In the genomic region with DNA sequence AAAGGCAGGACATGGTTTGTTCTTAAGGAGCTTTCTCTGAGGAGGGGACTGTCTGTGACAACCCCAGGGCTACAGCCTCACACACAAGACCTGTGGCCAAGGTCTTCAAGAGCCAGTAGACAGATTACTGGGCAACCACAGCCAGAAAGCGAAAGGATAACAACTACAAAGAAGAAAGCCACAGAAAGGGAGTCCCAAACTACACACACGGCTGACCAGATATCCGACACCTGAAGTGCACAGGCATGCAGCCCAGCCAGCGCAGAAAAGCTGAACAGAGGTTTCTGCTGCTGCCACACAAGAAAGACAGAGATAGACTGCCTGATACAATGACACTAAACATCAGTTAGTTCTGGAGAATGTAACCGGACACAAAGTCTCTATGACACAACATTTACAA, we compare ENCODE assay signal across 9 cellular contexts. TPM values are rescaled to one million over a fixed set of nuclear protein-coding genes. Genes with fewer than 3 reads are reported as not detected.
DNase-seq lines count a peak whose midpoint lies in the region; ATAC-seq and TF ChIP-seq lines count a peak whose summit lies in the region.
"Had no signal": no experiment of that assay in that cellular context is flagged by ENCODE, and none has a peak within 500 bp of the region (broad histone marks: within the 10 kb centered on the region; RNA-seq: fewer than 3 reads in every experiment).

No MANE protein-coding gene starts in this region.

- no peaks in the 10 kb centered on the region for H3K9me3 Mint-ChIP-seq in activated CD8-positive, alpha-beta T cell treated with anti-CD3 and anti-CD28 coated beads, Interleukin-2, amount 10 ng/mL, durations not matched to agents 7 days and 5 days (ENCODE audit: insufficient read depth)

- H3K27me3 ChIP-seq in BLaER1 treated with 17β-estradiol and CSF1 and Interleukin-3, amounts not matched to agents 10 nM and 100 nM: no peaks in the 10 kb centered on the region
- H3K27me3 ChIP-seq in tibial nerve: no peaks in the 10 kb centered on the region

- POLR2A ChIA-PET in activated CD8-positive, alpha-beta T cell treated with anti-CD3 and anti-CD28 coated beads, Interleukin-2, amount 10 ng/mL, durations not matched to agents 7 days and 5 days (lab: Charles Lee): no interaction called here

- peaks cover 62% of the 10 kb centered on the region for H3K36me3 Mint-ChIP-seq in activated CD8-positive, alpha-beta T cell treated with anti-CD3 and anti-CD28 coated beads, Interleukin-2, amount 10 ng/mL, durations not matched to agents 7 days and 5 days (ENCODE audit: low read depth)

- peak overlapping the region in 2 of 11 experiments; percentile 31 to 41; a peak in 2 of 22 replicates for H3K9ac ChIP-seq in BLaER1 treated with 17β-estradiol and CSF1 and Interleukin-3, amounts not matched to agents 10 nM and 100 nM

- H3K9me3 ChIP-seq in BLaER1 treated with 17β-estradiol and CSF1 and Interleukin-3, amounts not matched to agents 10 nM and 100 nM (replicated peaks in 1 of 11): no peaks in the 10 kb centered on the region
- H3K9me3 ChIP-seq in tibial nerve: no peaks in the 10 kb centered on the region

- no peak for TF ChIP-seq POLR2A in tibial nerve (IDR thresholded peaks at IDR 0.05)

- H3K36me3 ChIP-seq in BLaER1 treated with 17β-estradiol and CSF1 and Interleukin-3, amounts not matched to agents 10 nM and 100 nM: peaks cover 97 to 100% (median 100%) of the 10 kb centered on the region in 11 experiments
- H3K36me3 ChIP-seq in tibial nerve: peaks cover 0 to 85% (median 9%) of the 10 kb centered on the region in 3 donors

- H4K20me1 ChIP-seq in BLaER1 treated with 17β-estradiol and CSF1 and Interleukin-3, amounts not matched to agents 10 nM and 100 nM: peaks cover 90 to 100% (median 99%) of the 10 kb centered on the region in 11 experiments

- H3K4me1 ChIP-seq in BLaER1 treated with 17β-estradiol and CSF1 and Interleukin-3, amounts not matched to agents 10 nM and 100 nM: peaks cover 18 to 45% (median 32%) of the 10 kb centered on the region in 10 experiments
- H3K4me1 ChIP-seq in tibial nerve: peaks cover 0 to 22% (median 0%) of the 10 kb centered on the region in 4 donors

- H3K4me3 ChIP-seq in BLaER1 treated with 17β-estradiol and CSF1 and Interleukin-3, amounts not matched to agents 10 nM and 100 nM: no peak overlapping the region
- H3K4me3 ChIP-seq in tibial nerve: no peak overlapping the region

- DNase-seq in activated CD8-positive, alpha-beta T cell treated with anti-CD3 and anti-CD28 coated beads, Interleukin-2, amount 10 ng/mL, durations not matched to agents 7 days and 5 days: no peak
- DNase-seq in superior temporal gyrus (ENCODE audit: extremely low spot score): no peak
- DNase-seq in tibial nerve (ENCODE audit: low spot score in 2 of 2): no peak
- DNase-seq in midbrain (lab: John Stamatoyannopoulos, UW): no peak
- DNase-seq: amniotic stem cell had no signal

- peak overlapping the region in 6 of 11 experiments; percentile 0 to 45 (median 10); a peak in 5 of 22 replicates for H3K27ac ChIP-seq in BLaER1 treated with 17β-estradiol and CSF1 and Interleukin-3, amounts not matched to agents 10 nM and 100 nM
- H3K27ac ChIP-seq in tibial nerve: no peak overlapping the region

- 80 to 89% methylated on average over 5 of the region's 5 CpGs for WGBS in tibial nerve, 2 donors

- no peak overlapping the region for H3K4me3 Mint-ChIP-seq in activated CD8-positive, alpha-beta T cell treated with anti-CD3 and anti-CD28 coated beads, Interleukin-2, amount 10 ng/mL, durations not matched to agents 7 days and 5 days

- peaks cover 24% of the 10 kb centered on the region for H3K4me1 Mint-ChIP-seq in activated CD8-positive, alpha-beta T cell treated with anti-CD3 and anti-CD28 coated beads, Interleukin-2, amount 10 ng/mL, durations not matched to agents 7 days and 5 days (ENCODE audit: low read depth)

- no peaks in the 10 kb centered on the region for H3K27me3 Mint-ChIP-seq in activated CD8-positive, alpha-beta T cell treated with anti-CD3 and anti-CD28 coated beads, Interleukin-2, amount 10 ng/mL, durations not matched to agents 7 days and 5 days (ENCODE audit: low read depth)

- CTCF ChIA-PET in activated CD8-positive, alpha-beta T cell treated with anti-CD3 and anti-CD28 coated beads, Interleukin-2, amount 10 ng/mL, durations not matched to agents 7 days and 5 days (lab: Charles Lee): no interaction called here

- ATAC-seq in GM19043 (IDR thresholded peaks at IDR 0.05; ENCODE audit: low read depth, unreplicated experiment): peak; percentile 87
- peak; percentile 59 for ATAC-seq in HG02885 (IDR thresholded peaks at IDR 0.05; ENCODE audit: poor library complexity, unreplicated experiment)
- no peak for ATAC-seq in activated CD8-positive, alpha-beta T cell treated with anti-CD3 and anti-CD28 coated beads, Interleukin-2, amount 10 ng/mL, durations not matched to agents 7 days and 5 days
- no peak for ATAC-seq in HG03354 (IDR thresholded peaks at IDR 0.05; ENCODE audit: poor library complexity, severe bottlenecking, unreplicated experiment)

- peak overlapping the region in 2 of 11 experiments; percentile 1 to 67; a peak in 1 of 22 replicates for H3K4me2 ChIP-seq in BLaER1 treated with 17β-estradiol and CSF1 and Interleukin-3, amounts not matched to agents 10 nM and 100 nM

- TF ChIP-seq CTCF in tibial nerve (IDR thresholded peaks at IDR 0.05): no peak

- no peak for TF ChIP-seq EP300 in tibial nerve (IDR thresholded peaks at IDR 0.05)

- H3K27ac Mint-ChIP-seq in activated CD8-positive, alpha-beta T cell treated with anti-CD3 and anti-CD28 coated beads, Interleukin-2, amount 10 ng/mL, durations not matched to agents 7 days and 5 days: peak overlapping the region; percentile 72

RNA-seq across cellular contexts. Expression of a gene that starts 21.4 kb away (rescaled TPM):
- 10 to 100 TPM; 82.0 to 82.9 TPM for total RNA-seq in activated CD8-positive, alpha-beta T cell treated with anti-CD3 and anti-CD28 coated beads, Interleukin-2, amount 10 ng/mL, durations not matched to agents 7 days and 5 days
- total RNA-seq in tibial nerve: 100 to 1,000 TPM; 111 to 145 (median 119) TPM

Comparison
In these comparisons a context has a peak if more than half of its experiments do, and no peak if none do; other contexts are left out.
1. H3K27ac ChIP-seq: peak in BLaER1 treated with 17β-estradiol and CSF1 and Interleukin-3, amounts not matched to agents 10 nM and 100 nM (6 of 11); none in tibial nerve (0 of 4).
2. ATAC-seq: peak in GM19043 (single experiment) and HG02885 (single experiment); none in activated CD8-positive, alpha-beta T cell treated with anti-CD3 and anti-CD28 coated beads, Interleukin-2, amount 10 ng/mL, durations not matched to agents 7 days and 5 days (single experiment) and HG03354 (single experiment).